In the genomic region with DNA sequence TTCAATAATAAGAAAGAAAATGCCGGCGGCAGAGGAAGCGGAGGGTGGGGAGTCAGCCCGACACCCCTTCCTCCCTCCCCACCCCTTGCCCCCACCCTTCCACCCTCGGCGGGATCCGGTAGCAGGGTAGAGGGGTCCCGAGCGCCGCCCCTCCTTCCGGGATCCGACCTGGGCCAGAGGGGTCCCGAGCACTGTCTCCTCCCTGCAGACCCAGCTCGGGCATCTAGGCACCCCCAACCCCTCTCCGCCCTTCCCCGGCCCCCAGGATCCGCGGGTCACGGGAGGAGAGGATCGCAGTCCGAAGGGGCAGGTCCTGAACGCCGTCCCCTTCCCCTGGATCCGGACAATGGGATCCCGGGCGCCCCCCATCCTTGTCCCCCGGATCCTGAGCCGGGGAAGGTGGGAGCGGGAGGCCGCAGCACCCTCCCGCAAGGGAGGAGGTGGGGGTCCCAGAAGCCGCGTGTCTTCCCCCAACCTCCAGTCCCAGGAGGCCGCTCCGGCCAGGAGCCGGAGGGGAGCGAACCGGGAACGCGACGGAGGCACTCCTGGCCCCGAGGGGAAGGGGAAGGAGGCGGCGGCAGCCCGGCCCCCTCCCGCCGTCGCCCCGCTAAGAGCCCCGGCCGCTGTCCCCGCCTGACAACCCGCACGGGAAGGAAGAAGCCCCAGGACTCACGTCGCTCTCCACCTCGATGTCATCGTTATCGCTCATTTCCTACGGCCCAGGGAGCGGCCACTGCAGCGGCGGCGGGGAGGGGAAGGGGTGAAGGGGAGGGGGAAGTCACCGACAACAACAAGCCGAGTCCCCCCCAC, we compare ENCODE assay signal across 7 cellular contexts. TPM values are rescaled to one million over a fixed set of nuclear protein-coding genes. Genes with fewer than 3 reads are reported as not detected.
DNase-seq lines count a peak whose midpoint lies in the region; ATAC-seq and TF ChIP-seq lines count a peak whose summit lies in the region.

No MANE protein-coding gene starts in this region.

- H3K27me3 ChIP-seq in heart right ventricle = no peaks in the 10 kb centered on the region

- ATAC-seq in GM21723 (IDR thresholded peaks at IDR 0.05; ENCODE audit: unreplicated experiment) = peak; percentile 35
- ATAC-seq in heart right ventricle = peak; percentile 10 to 61 (median 54)

- H3K36me3 ChIP-seq in heart right ventricle = peaks cover 0 to 25% (median 0%) of the 10 kb centered on the region in 9 donors

- H3K9me3 ChIP-seq in heart right ventricle = no peaks in the 10 kb centered on the region

- DNase-seq in NCI-H69 (lab: John Stamatoyannopoulos, UW) (peak; percentile 36), heart right ventricle (peak; percentile 14 to 31), retinal pigment epithelial cell (ENCODE audit: low read depth) (no peak), AG08396 (ENCODE audit: low spot score) (no peak), NCI-H128 (lab: John Stamatoyannopoulos, UW; ENCODE audit: unreplicated experiment) (no peak)
- peak; percentile 24 for DNase-seq in activated gamma-delta T cell treated with anti-CD3 and anti-CD28 coated beads, Interleukin-2, amount 50 U/mL, for 16 hours (ENCODE audit: low read depth)

- 1% methylated on average over 47 to 65 of the region's 66 CpGs for WGBS in heart right ventricle, 2 donors

- TF ChIP-seq CTCF in heart right ventricle (IDR thresholded peaks at IDR 0.05) (no peak), retinal pigment epithelial cell (conservative IDR thresholded peaks at IDR 0.05; ENCODE audit: low read depth, low read length) (no peak)

- intact Hi-C loops in heart right ventricle (cut with DNase I) = loop anchor here in 3 of 10 donors (5.0 kb wide), 3 partner anchors 115 to 310 kb away; a partner anchor contains a TSS

- H3K4me1 ChIP-seq in heart right ventricle = peaks cover 14 to 53% (median 47%) of the 10 kb centered on the region in 9 donors

- H3K27ac ChIP-seq in heart right ventricle = peak overlapping the region; percentile 52 to 98 (median 92)

- H3K4me3 ChIP-seq in heart right ventricle (peak overlapping the region; percentile 51 to 98 (median 93)), retinal pigment epithelial cell (ENCODE audit: low read length) (peak overlapping the region; percentile 82)

RNA-seq across cellular contexts. Expression of a gene that starts 0.5 kb away (rescaled TPM):
- 10 to 100 TPM; 54.5 to 95.7 (median 73.7) TPM for total RNA-seq in heart right ventricle
- 10 to 100 TPM; 35.7 to 50.0 TPM for polyA plus RNA-seq in heart right ventricle

Comparison
In these comparisons a context has a peak if more than half of its experiments do, and no peak if none do; other contexts are left out.
1. DNase-seq: peak in NCI-H69 (single experiment), activated gamma-delta T cell treated with anti-CD3 and anti-CD28 coated beads, Interleukin-2, amount 50 U/mL, for 16 hours (single experiment) and heart right ventricle (2 of 2); none in retinal pigment epithelial cell (single experiment), AG08396 (single experiment) and NCI-H128 (single experiment).